In the genomic region with DNA sequence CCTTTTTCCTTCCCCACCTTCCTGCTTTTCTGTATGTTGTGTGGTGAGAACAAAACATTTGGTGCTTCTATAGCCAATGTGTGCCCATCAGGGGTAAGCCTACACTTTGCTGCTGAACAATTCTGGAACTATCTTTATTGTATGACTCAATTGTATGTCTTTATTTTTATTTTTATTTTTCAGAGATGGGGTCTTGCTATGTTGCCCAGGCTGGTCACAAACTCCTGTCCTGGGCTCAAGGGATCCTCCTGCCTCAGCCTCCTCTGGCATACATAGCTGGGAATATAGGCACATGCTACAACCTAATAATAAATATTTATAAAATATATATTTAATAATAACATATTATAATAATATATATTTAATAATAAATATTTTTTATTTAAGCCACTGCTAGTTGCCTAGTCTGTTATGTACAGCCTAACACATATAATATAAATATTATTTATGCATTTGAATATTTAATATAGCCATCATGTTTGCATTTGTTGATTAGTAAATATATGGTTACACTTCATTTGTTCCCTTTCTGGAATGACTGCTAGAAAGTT, we compare ENCODE assay signal across 28 cellular contexts.
"Had no signal": no experiment of that assay in that cellular context is flagged by ENCODE, and none has a peak within 500 bp of the region (broad histone marks: within the 10 kb centered on the region; RNA-seq: fewer than 3 reads in every experiment).

No MANE protein-coding gene starts in this region.

- H3K36me3 Mint-ChIP-seq: natural killer cell; neural progenitor cell; stimulated activated effector memory CD8-positive, alpha-beta T cell treated with anti-CD3 and anti-CD28 coated beads, Interleukin-12 subunit alpha, Interleukin-12 subunit beta, amount 100 ng/mL, for 72 hours; stimulated activated naive B cell treated with anti-CD40 and anti-IgM and Interleukin-4, amounts not matched to agents 10 μg/mL and 1 μg/mL and 100 μg/mL, for 72 hours had no signal

- H3K4me1 Mint-ChIP-seq: neural progenitor cell had no signal

- H3K4me3 ChIP-seq: neural progenitor cell, ovary, right atrium auricular region, right lobe of liver, sigmoid colon, stomach, thoracic aorta, thyroid gland, tibial nerve, upper lobe of left lung, vagina had no signal

- DNase-seq: natural killer cell; occipital lobe; ovary; posterior cingulate gyrus; retina; right lobe of liver; sigmoid colon; small intestine; stimulated activated CD4-positive, alpha-beta T cell treated with anti-CD3 and anti-CD28 coated beads, Interleukin-15, amount 100 ng/mL, for 24 hours; stimulated activated CD4-positive, alpha-beta T cell treated with anti-CD3 and anti-CD28 coated beads, Interleukin-2, amount 100 ng/mL, for 24 hours; stimulated activated CD4-positive, alpha-beta T cell treated with anti-CD3 and anti-CD28 coated beads, Interleukin-2, amount 100 ng/mL, for 48 hours; stimulated activated CD4-positive, alpha-beta T cell treated with anti-CD3 and anti-CD28 coated beads, Interleukin-4, amount 100 ng/mL, for 24 hours; stimulated activated naive B cell treated with anti-CD40 and anti-IgM and Interleukin-4, amounts not matched to agents 10 μg/mL and 1 μg/mL and 100 μg/mL, for 72 hours; stimulated activated naive CD4-positive, alpha-beta T cell treated with Interleukin-2 at 50 U/mL for 16 hours; stomach; thyroid gland; upper lobe of left lung had no signal

- H3K27me3 ChIP-seq: neural progenitor cell, ovary, right atrium auricular region, right lobe of liver, sigmoid colon, stomach, thyroid gland, tibial nerve, upper lobe of left lung, vagina had no signal

- FAIRE-seq: small intestine, urothelium cell line had no signal

- H3K36me3 ChIP-seq: neural progenitor cell, ovary, right atrium auricular region, right lobe of liver, sigmoid colon, stomach, thoracic aorta, thyroid gland, tibial nerve, upper lobe of left lung, vagina had no signal

- H3K4me2 ChIP-seq: neural progenitor cell had no signal

- H3K9me3 Mint-ChIP-seq: natural killer cell; nephron; neural progenitor cell; stimulated activated effector memory CD8-positive, alpha-beta T cell treated with anti-CD3 and anti-CD28 coated beads, Interleukin-12 subunit alpha, Interleukin-12 subunit beta, amount 100 ng/mL, for 72 hours; stimulated activated naive B cell treated with anti-CD40 and anti-IgM and Interleukin-4, amounts not matched to agents 10 μg/mL and 1 μg/mL and 100 μg/mL, for 72 hours; stimulated activated naive CD8-positive, alpha-beta T cell treated with anti-CD3 and anti-CD28 coated beads, Interleukin-15, Interleukin-2, amounts not matched to agents 100 ng/mL and 50 ng/mL, for 24 hours had no signal

- H3K9ac ChIP-seq: neural progenitor cell, parathyroid adenoma had no signal

- H3K27me3 Mint-ChIP-seq: progenitor cell of endocrine pancreas; stimulated activated naive B cell treated with anti-CD40 and anti-IgM and Interleukin-4, amounts not matched to agents 10 μg/mL and 1 μg/mL and 100 μg/mL, for 72 hours; stimulated activated naive CD8-positive, alpha-beta T cell treated with anti-CD3 and anti-CD28 coated beads, Interleukin-15, Interleukin-2, amounts not matched to agents 100 ng/mL and 50 ng/mL, for 24 hours had no signal

- H3K4me3 Mint-ChIP-seq: natural killer cell; nephron; neural progenitor cell; stimulated activated effector memory CD8-positive, alpha-beta T cell treated with anti-CD3 and anti-CD28 coated beads, Interleukin-12 subunit alpha, Interleukin-12 subunit beta, amount 100 ng/mL, for 72 hours; stimulated activated naive B cell treated with anti-CD40 and anti-IgM and Interleukin-4, amounts not matched to agents 10 μg/mL and 1 μg/mL and 100 μg/mL, for 72 hours; stimulated activated naive CD8-positive, alpha-beta T cell treated with anti-CD3 and anti-CD28 coated beads, Interleukin-15, Interleukin-2, amounts not matched to agents 100 ng/mL and 50 ng/mL, for 24 hours had no signal

- H3K27ac Mint-ChIP-seq: natural killer cell; nephron; neural progenitor cell; progenitor cell of endocrine pancreas; stimulated activated effector memory CD8-positive, alpha-beta T cell treated with anti-CD3 and anti-CD28 coated beads, Interleukin-12 subunit alpha, Interleukin-12 subunit beta, amount 100 ng/mL, for 72 hours; stimulated activated naive B cell treated with anti-CD40 and anti-IgM and Interleukin-4, amounts not matched to agents 10 μg/mL and 1 μg/mL and 100 μg/mL, for 72 hours; stimulated activated naive CD8-positive, alpha-beta T cell treated with anti-CD3 and anti-CD28 coated beads, Interleukin-15, Interleukin-2, amounts not matched to agents 100 ng/mL and 50 ng/mL, for 24 hours had no signal

- H3K27ac ChIP-seq: neural progenitor cell, ovary, parathyroid adenoma, right atrium auricular region, right lobe of liver, sigmoid colon, stomach, thoracic aorta, thyroid gland, tibial nerve, upper lobe of left lung, vagina had no signal

- H2AFZ ChIP-seq: neural progenitor cell, parathyroid adenoma had no signal

- ATAC-seq: natural killer cell; right lobe of liver; stimulated activated effector memory CD8-positive, alpha-beta T cell treated with anti-CD3 and anti-CD28 coated beads, Interleukin-12 subunit alpha, Interleukin-12 subunit beta, amount 100 ng/mL, for 72 hours had no signal

- H3K9me3 ChIP-seq: ovary, right atrium auricular region, right lobe of liver, sigmoid colon, stomach, thoracic aorta, thyroid gland, tibial nerve, upper lobe of left lung, vagina had no signal

- H3K79me2 ChIP-seq: parathyroid adenoma had no signal

- H3K4me1 ChIP-seq: neural progenitor cell, parathyroid adenoma, right atrium auricular region, right lobe of liver, sigmoid colon, thyroid gland, tibial nerve, upper lobe of left lung had no signal
